Comparison of ENCODE assay signal across 8 cellular contexts in the genomic region with DNA sequence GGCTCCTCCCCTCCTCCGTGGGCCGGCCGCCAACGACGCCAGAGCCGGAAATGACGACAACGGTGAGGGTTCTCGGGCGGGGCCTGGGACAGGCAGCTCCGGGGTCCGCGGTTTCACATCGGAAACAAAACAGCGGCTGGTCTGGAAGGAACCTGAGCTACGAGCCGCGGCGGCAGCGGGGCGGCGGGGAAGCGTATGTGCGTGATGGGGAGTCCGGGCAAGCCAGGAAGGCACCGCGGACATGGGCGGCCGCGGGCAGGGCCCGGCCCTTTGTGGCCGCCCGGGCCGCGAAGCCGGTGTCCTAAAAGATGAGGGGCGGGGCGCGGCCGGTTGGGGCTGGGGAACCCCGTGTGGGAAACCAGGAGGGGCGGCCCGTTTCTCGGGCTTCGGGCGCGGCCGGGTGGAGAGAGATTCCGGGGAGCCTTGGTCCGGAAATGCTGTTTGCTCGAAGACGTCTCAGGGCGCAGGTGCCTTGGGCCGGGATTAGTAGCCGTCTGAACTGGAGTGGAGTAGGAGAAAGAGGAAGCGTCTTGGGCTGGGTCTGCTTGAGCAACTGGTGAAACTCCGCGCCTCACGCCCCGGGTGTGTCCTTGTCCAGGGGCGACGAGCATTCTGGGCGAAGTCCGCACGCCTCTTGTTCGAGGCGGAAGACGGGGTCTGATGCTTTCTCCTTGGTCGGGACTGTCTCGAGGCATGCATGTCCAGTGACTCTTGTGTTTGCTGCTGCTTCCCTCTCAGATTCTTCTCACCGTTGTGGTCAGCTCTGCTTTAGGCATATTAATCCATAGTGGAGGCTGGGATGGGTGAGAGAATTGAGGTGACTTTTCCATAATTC. TPM values are rescaled to one million over a fixed set of nuclear protein-coding genes. Genes with fewer than 3 reads are reported as not detected.
DNase-seq lines count a peak whose midpoint lies in the region; ATAC-seq and TF ChIP-seq lines count a peak whose summit lies in the region.

A gene (plus strand): TSS at position 121 of the 835 bp plus-strand sequence. CDS start 11,513 bp downstream, outside the sequence.

- no peaks in the 10 kb centered on the region for H3K9me3 ChIP-seq in HAP-1
- no peaks in the 10 kb centered on the region for H3K9me3 ChIP-seq in MM.1S (replicated peaks; ENCODE audit: insufficient read depth, low read length)
- H3K9me3 ChIP-seq in neural cell (ENCODE audit: low read length) = no peaks in the 10 kb centered on the region

- peak within 1 kb of the TSS; percentile 96 for H3K4me2 ChIP-seq in MM.1S (ENCODE audit: low read depth, low read length)
- peak within 1 kb of the TSS; percentile 100 for H3K4me2 ChIP-seq in neural cell (ENCODE audit: low read length)

- H3K27me3 Mint-ChIP-seq in stimulated activated naive CD8-positive, alpha-beta T cell treated with anti-CD3 and anti-CD28 coated beads, Interleukin-15, amount 100 ng/mL, for 72 hours = no peaks in the 10 kb centered on the region

- H3K4me1 ChIP-seq in HAP-1 (peaks cover 14% of the 10 kb centered on the region), MM.1S (ENCODE audit: low read length) (peaks cover 4% of the 10 kb centered on the region; the same call in 1 of the 2 replicates)

- in situ Hi-C loops in G401 (cut with HindIII; ENCODE audit: low sequenced_read_pairs) (no loop called here), HAP-1 (cut with MboI; ENCODE audit: low sequenced_read_pairs) (no loop called here)

- peaks cover 22% of the 10 kb centered on the region for H3K4me1 Mint-ChIP-seq in stimulated activated naive CD8-positive, alpha-beta T cell treated with anti-CD3 and anti-CD28 coated beads, Interleukin-15, amount 100 ng/mL, for 72 hours

- DNase-seq in G401 (ENCODE audit: low spot score) (peak; percentile 95), HAP-1 (ENCODE audit: low spot score in 2 of 2) (peak; percentile 89 to 98), MM.1S (peak; percentile 92), SIG-M5 treated with dmso at 0.1 percent for 504 hours (lab: John Stamatoyannopoulos, UW; ENCODE audit: unreplicated experiment) (peak; percentile 91), activated gamma-delta T cell treated with Interleukin-2 at 50 U/mL for 16 hours (peak; percentile 99), fibroblast of the conjunctiva (ENCODE audit: low read depth) (peak; percentile 76)
- peak; percentile 97 to 98 for DNase-seq in stimulated activated naive CD8-positive, alpha-beta T cell treated with anti-CD3 and anti-CD28 coated beads, Interleukin-15, amount 100 ng/mL, for 72 hours

- peak within 1 kb of the TSS; percentile 96 for H3K27ac ChIP-seq in MM.1S (ENCODE audit: low read length)
- peak within 1 kb of the TSS; percentile 85 for H3K27ac ChIP-seq in neural cell (ENCODE audit: low read length)

- H3K4me3 ChIP-seq in HAP-1 (peak within 1 kb of the TSS; percentile 71), MM.1S (ENCODE audit: low read length) (peak within 1 kb of the TSS; percentile 91), neural cell (ENCODE audit: low read length) (peak within 1 kb of the TSS; percentile 79)

- no peaks in the 10 kb centered on the region for H3K9me2 ChIP-seq in MM.1S (replicated peaks; ENCODE audit: insufficient read depth, low read length)
- H3K9me2 ChIP-seq in neural cell (ENCODE audit: insufficient read depth, low read length) = no peaks in the 10 kb centered on the region

- H3K79me2 ChIP-seq in MM.1S (ENCODE audit: low read length) (peaks cover 35% of the 10 kb centered on the region), neural cell (replicated peaks; ENCODE audit: insufficient read depth, low read length) (peaks cover 40% of the 10 kb centered on the region)

- TF ChIP-seq RAD21 in neural cell (conservative IDR thresholded peaks at IDR 0.05) = no peak

- H3K27ac Mint-ChIP-seq in stimulated activated naive CD8-positive, alpha-beta T cell treated with anti-CD3 and anti-CD28 coated beads, Interleukin-15, amount 100 ng/mL, for 72 hours = peak within 1 kb of the TSS; percentile 99 to 100

- peak; percentile 33 for TF ChIP-seq EP300 in neural cell (conservative IDR thresholded peaks at IDR 0.05; ENCODE audit: poor library complexity, severe bottlenecking)

- no peak for TF ChIP-seq CTCF in MM.1S (IDR thresholded peaks at IDR 0.05; ENCODE audit: low read length)
- no peak for TF ChIP-seq CTCF in neural cell (IDR thresholded peaks at IDR 0.05; ENCODE audit: poor library complexity, severe bottlenecking)

- H4K20me1 ChIP-seq in MM.1S (ENCODE audit: insufficient read depth, low read length) = no peaks in the 10 kb centered on the region
- no peaks in the 10 kb centered on the region for H4K20me1 ChIP-seq in neural cell (ENCODE audit: insufficient read depth)

- H3K4me3 Mint-ChIP-seq in stimulated activated naive CD8-positive, alpha-beta T cell treated with anti-CD3 and anti-CD28 coated beads, Interleukin-15, amount 100 ng/mL, for 72 hours = peak within 1 kb of the TSS; percentile 73 to 90

- H3K27me3 ChIP-seq in HAP-1 (ENCODE audit: low read depth) (no peaks in the 10 kb centered on the region), MM.1S (replicated peaks; ENCODE audit: insufficient read depth, low read length) (no peaks in the 10 kb centered on the region), neural cell (ENCODE audit: insufficient read depth, low read depth, low read length) (no peaks in the 10 kb centered on the region)

- H3K9ac ChIP-seq in MM.1S (ENCODE audit: low read length) (peak within 1 kb of the TSS; percentile 85), neural cell (ENCODE audit: low read length) (peak within 1 kb of the TSS; percentile 88)

- peaks cover 3% of the 10 kb centered on the region; the same call in 1 of the 2 replicates for H3F3A ChIP-seq in MM.1S (ENCODE audit: insufficient read depth, low read length)
- no peaks in the 10 kb centered on the region for H3F3A ChIP-seq in neural cell (ENCODE audit: insufficient read depth, low read length, poor library complexity, severe bottlenecking)

- H2AFZ ChIP-seq in MM.1S (ENCODE audit: low read length) = peak within 1 kb of the TSS; percentile 77
- peak within 1 kb of the TSS; percentile 92 for H2AFZ ChIP-seq in neural cell (ENCODE audit: low read depth, low read length)

- H3K36me3 ChIP-seq in HAP-1 (replicated peaks) = no peaks in the 10 kb centered on the region
- no peaks in the 10 kb centered on the region for H3K36me3 ChIP-seq in MM.1S (replicated peaks; ENCODE audit: insufficient read depth, low read length)
- H3K36me3 ChIP-seq in neural cell (ENCODE audit: insufficient read depth, low read length) = no peaks in the 10 kb centered on the region

- H3K9me3 Mint-ChIP-seq in stimulated activated naive CD8-positive, alpha-beta T cell treated with anti-CD3 and anti-CD28 coated beads, Interleukin-15, amount 100 ng/mL, for 72 hours = peaks cover 11 to 16% of the 10 kb centered on the region in 2 donors

- ATAC-seq in stimulated activated naive CD8-positive, alpha-beta T cell treated with anti-CD3 and anti-CD28 coated beads, Interleukin-15, amount 100 ng/mL, for 72 hours = peak; percentile 98

TF ChIP-seq in neural cell, 6 proteins besides CTCF, POLR2A, EP300 and RAD21:
- TF ChIP-seq SMC3 (conservative IDR thresholded peaks at IDR 0.05; ENCODE audit: poor library complexity) (no peak), TAF1 (IDR thresholded peaks at IDR 0.05; ENCODE audit: low read depth) (peak; percentile 56), EZH2 (IDR thresholded peaks at IDR 0.05; ENCODE audit: borderline replicate concordance, insufficient read depth, low read length, poor library complexity, severe bottlenecking) (no peak), POLR2AphosphoS5 (IDR thresholded peaks at IDR 0.05) (peak; percentile 98), MXI1 (conservative IDR thresholded peaks at IDR 0.05; ENCODE audit: poor library complexity, severe bottlenecking) (peak; percentile 44)
- TF ChIP-seq, protein P1, sequence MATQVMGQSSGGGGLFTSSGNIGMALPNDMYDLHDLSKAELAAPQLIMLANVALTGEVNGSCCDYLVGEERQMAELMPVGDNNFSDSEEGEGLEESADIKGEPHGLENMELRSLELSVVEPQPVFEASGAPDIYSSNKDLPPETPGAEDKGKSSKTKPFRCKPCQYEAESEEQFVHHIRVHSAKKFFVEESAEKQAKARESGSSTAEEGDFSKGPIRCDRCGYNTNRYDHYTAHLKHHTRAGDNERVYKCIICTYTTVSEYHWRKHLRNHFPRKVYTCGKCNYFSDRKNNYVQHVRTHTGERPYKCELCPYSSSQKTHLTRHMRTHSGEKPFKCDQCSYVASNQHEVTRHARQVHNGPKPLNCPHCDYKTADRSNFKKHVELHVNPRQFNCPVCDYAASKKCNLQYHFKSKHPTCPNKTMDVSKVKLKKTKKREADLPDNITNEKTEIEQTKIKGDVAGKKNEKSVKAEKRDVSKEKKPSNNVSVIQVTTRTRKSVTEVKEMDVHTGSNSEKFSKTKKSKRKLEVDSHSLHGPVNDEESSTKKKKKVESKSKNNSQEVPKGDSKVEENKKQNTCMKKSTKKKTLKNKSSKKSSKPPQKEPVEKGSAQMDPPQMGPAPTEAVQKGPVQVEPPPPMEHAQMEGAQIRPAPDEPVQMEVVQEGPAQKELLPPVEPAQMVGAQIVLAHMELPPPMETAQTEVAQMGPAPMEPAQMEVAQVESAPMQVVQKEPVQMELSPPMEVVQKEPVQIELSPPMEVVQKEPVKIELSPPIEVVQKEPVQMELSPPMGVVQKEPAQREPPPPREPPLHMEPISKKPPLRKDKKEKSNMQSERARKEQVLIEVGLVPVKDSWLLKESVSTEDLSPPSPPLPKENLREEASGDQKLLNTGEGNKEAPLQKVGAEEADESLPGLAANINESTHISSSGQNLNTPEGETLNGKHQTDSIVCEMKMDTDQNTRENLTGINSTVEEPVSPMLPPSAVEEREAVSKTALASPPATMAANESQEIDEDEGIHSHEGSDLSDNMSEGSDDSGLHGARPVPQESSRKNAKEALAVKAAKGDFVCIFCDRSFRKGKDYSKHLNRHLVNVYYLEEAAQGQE (IDR thresholded peaks at IDR 0.05; ENCODE audit: borderline replicate concordance) = peak; percentile 85

RNA-seq across cellular contexts. Expression of the gene that starts here (rescaled TPM):
- 23.5 and 38.7 TPM in 2 replicates for total RNA-seq in G401 (2014; rRNA removed; shearing (Covaris generic))
- 39.2 and 40.3 TPM in 2 replicates for polyA plus RNA-seq in neural cell
- polyA minus RNA-seq in neural cell = 75.9 and 77.4 TPM in 2 replicates

Comparison
In these comparisons a context has a peak if more than half of its experiments do, and no peak if none do; other contexts are left out.
1. Peak in every context shown above with its lines: DNase-seq, ATAC-seq, H3K4me3 ChIP-seq and H3K27ac ChIP-seq.